Comparison of ENCODE assay signal across 8 cellular contexts in the genomic region with DNA sequence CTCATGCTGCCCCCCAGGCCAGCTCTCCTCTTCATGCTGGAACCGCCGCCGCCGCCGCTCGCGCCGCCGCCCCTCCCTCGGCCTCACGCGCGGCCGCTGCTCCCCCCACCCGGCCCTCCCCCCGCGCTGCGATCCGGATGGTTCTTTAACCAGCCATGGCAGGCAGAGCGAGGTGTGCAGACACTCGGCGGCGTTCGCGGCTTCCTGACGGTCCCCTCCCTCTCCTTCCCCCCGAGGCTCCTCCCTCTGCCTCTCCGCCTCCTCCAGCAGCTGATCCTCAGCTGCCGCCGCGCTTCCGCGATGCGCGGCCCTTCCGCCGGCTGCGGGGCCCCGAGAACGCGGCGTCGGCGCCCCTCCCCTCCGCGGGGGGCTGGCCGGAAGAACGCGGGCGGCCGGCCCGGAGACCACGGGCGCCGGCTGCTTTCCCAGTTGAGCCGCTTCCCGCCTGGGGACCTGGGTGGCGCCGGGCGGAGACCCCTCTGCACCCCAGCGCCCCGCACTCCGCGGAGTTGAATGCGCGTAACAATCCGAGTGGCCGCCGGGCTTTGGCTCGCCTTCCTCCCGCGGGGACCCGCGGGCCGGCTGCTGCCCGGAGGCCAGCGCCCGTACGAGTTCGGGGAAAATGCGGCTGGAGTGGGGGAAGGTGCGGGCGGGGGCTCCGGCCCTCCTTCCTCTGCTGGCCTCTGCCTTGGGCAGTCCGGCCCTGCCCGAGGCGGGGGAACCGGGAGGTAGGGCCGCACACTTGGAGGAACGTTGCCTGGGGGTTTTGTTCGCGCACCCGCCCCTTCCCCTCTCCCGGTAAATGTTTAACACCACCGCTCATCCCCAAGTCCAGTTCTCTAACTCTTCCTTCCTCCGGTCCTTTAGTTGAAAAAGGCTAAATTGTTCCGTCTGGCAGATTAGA. TPM values are rescaled to one million over a fixed set of nuclear protein-coding genes. Genes with fewer than 3 reads are reported as not detected.
A peak's percentile ranks its signal among the peaks of the same experiment; 100 is the strongest.
DNase-seq lines count a peak whose midpoint lies in the region; ATAC-seq and TF ChIP-seq lines count a peak whose summit lies in the region.

Gene DCAF5 (minus strand): TSS at position 176 of the 904 bp plus-strand sequence. CDS start 141 bp downstream, at position 35.

- in situ Hi-C loops in GM18951 (cut with MboI; ENCODE audit: low sequenced_read_pairs, unreplicated experiment), result no loop called here

- WGBS in spleen, 5 donors, result 0 to 2% (median 1%) methylated on average over 38 to 97 of the region's 97 CpGs

- H3K4me3 ChIP-seq in spleen, result peak within 1 kb of the TSS; percentile 73 to 98 (median 93)

- H3K27me3 ChIP-seq in spleen (replicated peaks in 1 of 7), result no peaks in the 10 kb centered on the region

- peaks cover 0 to 12% (median 5%) of the 10 kb centered on the region in 6 donors for H3K36me3 ChIP-seq in spleen

- TF ChIP-seq POLR2A in GM18951 (IDR thresholded peaks at IDR 0.05; ENCODE audit: extremely low read depth, insufficient read depth, insufficient read length) (peak; percentile 73), spleen (IDR thresholded peaks at IDR 0.05) (peak in 1 of 3 donors; percentile 72)

- TF ChIP-seq CTCF in spleen (IDR thresholded peaks at IDR 0.05 in 8 of 11, conservative IDR thresholded peaks at IDR 0.05 in 3 of 11), result peak in 1 of 11 experiments; percentile 11

- H3K27ac ChIP-seq in caudate nucleus (ENCODE audit: low read depth, low read length) (peak within 1 kb of the TSS; percentile 80), spleen (peak within 1 kb of the TSS; percentile 89 to 96 (median 92))

- no peaks in the 10 kb centered on the region for H3K9me3 ChIP-seq in spleen

- DNase-seq in AG08395 (ENCODE audit: low spot score) (peak; percentile 96), NCI-H345 treated with DMSO at 0.1 percent for 48 hours (lab: John Stamatoyannopoulos, UW; ENCODE audit: unreplicated experiment) (peak; percentile 82), caudate nucleus (lab: John Stamatoyannopoulos, UW) (peak; percentile 7 to 96 (median 79)), inferior parietal cortex (ENCODE audit: extremely low spot score) (peak; percentile 79), spleen (peak; percentile 99)
- peak; percentile 69 to 87 (median 80) for DNase-seq in activated CD4-positive, CD25-positive, alpha-beta regulatory T cell (lab: John Stamatoyannopoulos, UW)

- H3K4me1 ChIP-seq in spleen, result peaks cover 20 to 56% (median 42%) of the 10 kb centered on the region in 6 donors

- intact Hi-C loops in spleen (cut with DNase I; ENCODE audit: low total_unique reads), result no loop called here

- peak; percentile 84 for ATAC-seq in HG03196 (IDR thresholded peaks at IDR 0.05; ENCODE audit: unreplicated experiment)

RNA-seq across cellular contexts. Expression of gene DCAF5, which starts in this region (rescaled TPM):
- total RNA-seq in spleen, result 10 to 100 TPM; 39.9 to 60.6 (median 48.0) TPM
- polyA plus RNA-seq in spleen, result 10 to 100 TPM; 10.3 to 18.9 (median 13.7) TPM

Comparison
In these comparisons a context has a peak if more than half of its experiments do, and no peak if none do; other contexts are left out.
1. Peak in every context shown above with its lines: DNase-seq, ATAC-seq, H3K4me3 ChIP-seq and H3K27ac ChIP-seq.